Comparison of ENCODE assay signal across 18 cellular contexts in the genomic region with DNA sequence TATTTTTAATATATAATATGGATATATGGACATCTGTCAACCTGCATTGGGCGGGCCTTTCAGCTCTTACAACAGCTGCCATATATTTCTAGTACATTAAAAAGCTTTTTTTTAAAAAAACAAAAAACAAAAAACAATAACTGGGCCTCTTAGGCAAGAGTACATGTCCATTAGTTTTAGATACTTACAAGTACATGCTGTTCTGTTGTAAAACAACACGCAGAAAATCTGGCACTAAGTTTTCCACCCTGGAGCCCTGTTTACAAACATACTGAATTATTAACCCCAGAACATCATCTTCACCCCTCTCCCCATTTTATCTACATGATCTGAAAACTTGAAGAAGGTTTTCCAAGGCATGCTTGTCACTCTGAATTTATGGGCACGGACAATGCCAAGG. TPM values are rescaled to one million over a fixed set of nuclear protein-coding genes. Genes with fewer than 3 reads are reported as not detected.
DNase-seq lines count a peak whose midpoint lies in the region; ATAC-seq and TF ChIP-seq lines count a peak whose summit lies in the region.
"Had no signal": no experiment of that assay in that cellular context is flagged by ENCODE, and none has a peak within 500 bp of the region (broad histone marks: within the 10 kb centered on the region; RNA-seq: fewer than 3 reads in every experiment).

No MANE protein-coding gene starts in this region.

- intact Hi-C loops in left ventricle myocardium inferior (cut with micrococcal nuclease): no loop called here
- intact Hi-C loops in Right ventricle myocardium inferior (cut with DNase I): no loop called here
- intact Hi-C loops in esophagus squamous epithelium (cut with DNase I): no loop called here
- intact Hi-C loops in sigmoid colon (cut with DNase I): no loop called here
- intact Hi-C loops in naive thymus-derived CD4-positive, alpha-beta T cell (cut with micrococcal nuclease): no loop called here

- H3K4me1 Mint-ChIP-seq in naive thymus-derived CD4-positive, alpha-beta T cell: no peaks in the 10 kb centered on the region
- H3K4me1 Mint-ChIP-seq: CD8-positive, alpha-beta memory T cell had no signal

- peaks cover 0 to 4% (median 0%) of the 10 kb centered on the region in 5 donors for H3K36me3 Mint-ChIP-seq in naive thymus-derived CD4-positive, alpha-beta T cell
- H3K36me3 Mint-ChIP-seq: CD8-positive, alpha-beta memory T cell had no signal

- peaks cover 0 to 5% (median 0%) of the 10 kb centered on the region in 5 donors for H3K27me3 Mint-ChIP-seq in naive thymus-derived CD4-positive, alpha-beta T cell

- H3K4me3 Mint-ChIP-seq in naive thymus-derived CD4-positive, alpha-beta T cell: no peak overlapping the region
- H3K4me3 Mint-ChIP-seq: CD8-positive, alpha-beta memory T cell; HFFc6 had no signal

- TF ChIP-seq EP300 in sigmoid colon (IDR thresholded peaks at IDR 0.05): no peak

- H3K27ac Mint-ChIP-seq in naive thymus-derived CD4-positive, alpha-beta T cell: no peak overlapping the region
- H3K27ac Mint-ChIP-seq: CD8-positive, alpha-beta memory T cell; HFFc6 had no signal

- DNase-seq in left ventricle myocardium inferior (no peak), Right ventricle myocardium inferior (ENCODE audit: missing footprints) (no peak), esophagus squamous epithelium (lab: John Stamatoyannopoulos, UW) (no peak), sigmoid colon (no peak), foreskin fibroblast (no peak), SK-N-DZ (ENCODE audit: low spot score) (no peak)
- no peak for DNase-seq in naive thymus-derived CD4-positive, alpha-beta T cell
- DNase-seq: 8988T; AML-193; Caco-2; CD8-positive, alpha-beta memory T cell; DND-41; GDM1; GOT3; HFFc6 had no signal

- CTCF ChIA-PET in naive thymus-derived CD4-positive, alpha-beta T cell (lab: Charles Lee): no interaction called here

- H3K4me3 ChIP-seq in left ventricle myocardium inferior (no peak overlapping the region), esophagus squamous epithelium (no peak overlapping the region), sigmoid colon (no peak overlapping the region), urinary bladder (ENCODE audit: low read depth, low read length) (no peak overlapping the region), foreskin fibroblast (ENCODE audit: low read depth in 1 of 2, low read length in 2 of 2) (no peak overlapping the region)
- no peak overlapping the region for H3K4me3 ChIP-seq in naive thymus-derived CD4-positive, alpha-beta T cell (ENCODE audit: low read length)
- H3K4me3 ChIP-seq: BLaER1, HAP-1 had no signal

- H3K36me3 ChIP-seq in left ventricle myocardium inferior (no peaks in the 10 kb centered on the region), esophagus squamous epithelium (no peaks in the 10 kb centered on the region), sigmoid colon (no peaks in the 10 kb centered on the region), urinary bladder (ENCODE audit: insufficient read depth) (no peaks in the 10 kb centered on the region)
- H3K36me3 ChIP-seq in naive thymus-derived CD4-positive, alpha-beta T cell (ENCODE audit: control insufficient read depth in 2 of 3, insufficient read depth in 3 of 3, low read length in 3 of 3): no peaks in the 10 kb centered on the region
- H3K36me3 ChIP-seq: BLaER1, HAP-1 had no signal

- TF ChIP-seq CTCF in left ventricle myocardium inferior (IDR thresholded peaks at IDR 0.05; ENCODE audit: borderline replicate concordance) (no peak), esophagus squamous epithelium (IDR thresholded peaks at IDR 0.05) (no peak), sigmoid colon (IDR thresholded peaks at IDR 0.05) (no peak), foreskin fibroblast (IDR thresholded peaks at IDR 0.05; ENCODE audit: low read depth, low read length) (no peak)

- H3K9me3 ChIP-seq in left ventricle myocardium inferior (replicated peaks) (no peaks in the 10 kb centered on the region), esophagus squamous epithelium (no peaks in the 10 kb centered on the region), sigmoid colon (no peaks in the 10 kb centered on the region)
- no peaks in the 10 kb centered on the region for H3K9me3 ChIP-seq in naive thymus-derived CD4-positive, alpha-beta T cell (ENCODE audit: control insufficient read depth in 2 of 3, low read length in 3 of 3)
- H3K9me3 ChIP-seq: Caco-2, HAP-1 had no signal

- no peak for ATAC-seq in Right ventricle myocardium inferior
- no peak for ATAC-seq in naive thymus-derived CD4-positive, alpha-beta T cell

- H3K27me3 ChIP-seq in left ventricle myocardium inferior (ENCODE audit: low read depth) (no peaks in the 10 kb centered on the region), esophagus squamous epithelium (no peaks in the 10 kb centered on the region), sigmoid colon (no peaks in the 10 kb centered on the region)
- no peaks in the 10 kb centered on the region for H3K27me3 ChIP-seq in naive thymus-derived CD4-positive, alpha-beta T cell (ENCODE audit: control insufficient read depth in 2 of 2, insufficient read depth in 2 of 2, low read length in 2 of 2)

- H3K27ac ChIP-seq in left ventricle myocardium inferior (replicated peaks): peak overlapping the region; percentile 51
- H3K27ac ChIP-seq in esophagus squamous epithelium: peak overlapping the region in 3 of 4 donors; percentile 36 to 69 (median 38)
- peak overlapping the region in 3 of 4 donors; percentile 48 to 61 (median 50) for H3K27ac ChIP-seq in sigmoid colon
- H3K27ac ChIP-seq in urinary bladder (ENCODE audit: low read depth): peak overlapping the region; percentile 3
- no peak overlapping the region for H3K27ac ChIP-seq in naive thymus-derived CD4-positive, alpha-beta T cell (ENCODE audit: low read depth, low read length)
- H3K27ac ChIP-seq: BLaER1 had no signal

- POLR2A ChIA-PET in naive thymus-derived CD4-positive, alpha-beta T cell (lab: Charles Lee): no interaction called here

- H3K4me1 ChIP-seq in left ventricle myocardium inferior: peaks cover 26% of the 10 kb centered on the region
- H3K4me1 ChIP-seq in esophagus squamous epithelium: peaks cover 0 to 10% (median 0%) of the 10 kb centered on the region in 3 donors
- H3K4me1 ChIP-seq in sigmoid colon: peaks cover 0 to 25% (median 0%) of the 10 kb centered on the region in 4 donors
- H3K4me1 ChIP-seq in urinary bladder (ENCODE audit: insufficient read depth): no peaks in the 10 kb centered on the region
- no peaks in the 10 kb centered on the region for H3K4me1 ChIP-seq in naive thymus-derived CD4-positive, alpha-beta T cell (ENCODE audit: control insufficient read depth in 2 of 2, insufficient read depth in 2 of 2, low read length in 2 of 2)
- H3K4me1 ChIP-seq: BLaER1, Caco-2, HAP-1 had no signal

- TF ChIP-seq POLR2A in esophagus squamous epithelium (IDR thresholded peaks at IDR 0.05): no peak
- TF ChIP-seq POLR2A in sigmoid colon (IDR thresholded peaks at IDR 0.05): no peak

- 48 to 81% methylated on average over 3 of the region's 3 CpGs for WGBS in esophagus squamous epithelium, 2 donors
- 70 to 84% methylated on average over 3 of the region's 3 CpGs for WGBS in sigmoid colon, 2 donors
- WGBS in urinary bladder: 60% methylated on average over 3 of the region's 3 CpGs

- peaks cover 0 to 5% (median 4%) of the 10 kb centered on the region in 11 donors for H3K9me3 Mint-ChIP-seq in naive thymus-derived CD4-positive, alpha-beta T cell

RNA-seq across cellular contexts. Expression of a gene that starts 29.8 kb away (rescaled TPM):
- total RNA-seq in left ventricle myocardium inferior (23.6 TPM), Right ventricle myocardium inferior (19.1 TPM), esophagus squamous epithelium (10 to 100 TPM in 1 of 4 donors, 1 to 10 TPM in 1, under 1 TPM in 2; 0.38 to 17.7 (median 2.5) TPM), sigmoid colon (10 to 100 TPM; 11.8 to 26.0 (median 21.7) TPM), urinary bladder (4.7 TPM)
- polyA plus RNA-seq in sigmoid colon (10 to 100 TPM in 2 of 3 donors, 1 to 10 TPM in 1; 3.7 to 24.6 (median 10.2) TPM), urinary bladder (54.3 TPM)
- total RNA-seq in naive thymus-derived CD4-positive, alpha-beta T cell: 1 to 10 TPM in 4 of 5 experiments, not detected in 1; 1.6 to 2.8 (median 2.2) TPM
- 1 to 10 TPM in 1 of 2 donors, under 1 TPM in 1; 0.96 to 1.4 TPM for polyA plus RNA-seq in naive thymus-derived CD4-positive, alpha-beta T cell
- 3.7 and 4.2 TPM in 2 replicates for polyA plus RNA-seq in SK-N-DZ (2014; cell fraction: cytosol; rRNA removed)
- polyA plus RNA-seq in SK-N-DZ (2014; cell fraction: nucleus; rRNA removed): 0.43 and 1.7 TPM in 2 replicates
- total RNA-seq: HFFc6 had no signal
